ENCODE assay signal across 22 cellular contexts in genomic region chr2:189679224-189679623, GRCh38.
"Had no signal": no experiment of that assay in that cellular context is flagged by ENCODE, and none has a peak within 500 bp of the region (broad histone marks: within the 10 kb centered on the region; RNA-seq: fewer than 3 reads in every experiment).

No MANE protein-coding gene starts in this region.

- H3K27me3 Mint-ChIP-seq: activated naive CD4-positive, alpha-beta T cell treated with anti-CD3 and anti-CD28 coated beads, Interleukin-2, amount 50 U/mL, for 24 hours; natural killer cell treated with Interleukin-12 subunit alpha and Interleukin-12 subunit beta and Interleukin-15 and Interleukin-18, amount 100 ng/mL, for 72 hours; progenitor cell of endocrine pancreas; type B pancreatic cell had no signal

- ATAC-seq: body of pancreas; foreskin keratinocyte; natural killer cell treated with Interleukin-12 subunit alpha and Interleukin-12 subunit beta and Interleukin-15 and Interleukin-18, amount 100 ng/mL, for 72 hours had no signal

- DNase-seq: activated CD4-positive, alpha-beta T cell treated with anti-CD3 and anti-CD28 coated beads for 1 hour; activated CD4-positive, alpha-beta T cell treated with anti-CD3 and anti-CD28 coated beads, Interleukin-2, amount 50 U/mL, for 1 hour; activated gamma-delta T cell treated with Interleukin-2 at 50 U/mL for 16 hours; activated T-cell treated with anti-CD3 and anti-CD28 coated beads, Interleukin-2, amount 50 U/mL, for 1 hour; anterior cingulate cortex; body of pancreas; effector CD4-positive, alpha-beta T cell; erythroblast; foreskin keratinocyte; left ventricle myocardium inferior; mammary epithelial cell; midbrain; retina; sigmoid colon; stimulated activated CD4-positive, alpha-beta T cell treated with anti-CD3 and anti-CD28 coated beads, Interleukin-15, amount 100 ng/mL, for 24 hours; stimulated activated naive CD4-positive, alpha-beta T cell; testis; WERI-Rb-1 had no signal

- H3K9me3 Mint-ChIP-seq: activated naive CD4-positive, alpha-beta T cell treated with anti-CD3 and anti-CD28 coated beads, Interleukin-2, amount 50 U/mL, for 24 hours; natural killer cell treated with Interleukin-12 subunit alpha and Interleukin-12 subunit beta and Interleukin-15 and Interleukin-18, amount 100 ng/mL, for 72 hours had no signal

- H3K4me3 Mint-ChIP-seq: activated naive CD4-positive, alpha-beta T cell treated with anti-CD3 and anti-CD28 coated beads, Interleukin-2, amount 50 U/mL, for 24 hours; natural killer cell treated with Interleukin-12 subunit alpha and Interleukin-12 subunit beta and Interleukin-15 and Interleukin-18, amount 100 ng/mL, for 72 hours; type B pancreatic cell had no signal

- H3K27ac Mint-ChIP-seq: activated naive CD4-positive, alpha-beta T cell treated with anti-CD3 and anti-CD28 coated beads, Interleukin-2, amount 50 U/mL, for 24 hours; natural killer cell treated with Interleukin-12 subunit alpha and Interleukin-12 subunit beta and Interleukin-15 and Interleukin-18, amount 100 ng/mL, for 72 hours; progenitor cell of endocrine pancreas; type B pancreatic cell had no signal
